In the genomic region with DNA sequence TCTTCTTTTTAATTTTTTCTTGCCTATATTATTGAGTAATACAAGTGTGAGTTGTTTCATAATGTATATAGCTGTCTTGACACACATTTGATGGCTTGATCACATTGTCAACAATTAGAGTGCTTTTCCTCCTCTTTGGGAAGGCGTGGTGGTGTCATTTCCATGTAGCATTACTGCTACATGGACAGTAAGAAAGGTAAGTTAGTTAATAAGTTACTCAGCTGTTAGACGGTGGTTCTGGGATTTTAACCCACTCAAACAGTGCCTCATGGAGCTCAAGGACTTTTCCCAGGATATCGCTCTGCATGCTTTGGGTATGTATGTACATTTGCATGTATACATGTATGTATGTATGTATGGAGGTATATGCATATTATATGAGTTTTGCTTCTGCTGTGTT, we compare ENCODE assay signal across 8 cellular contexts.
"Had no signal": no experiment of that assay in that cellular context is flagged by ENCODE, and none has a peak within 500 bp of the region (broad histone marks: within the 10 kb centered on the region; RNA-seq: fewer than 3 reads in every experiment).

No MANE protein-coding gene starts in this region.

- H3K4me3 Mint-ChIP-seq: GM23338, H9 had no signal

- H3K27ac Mint-ChIP-seq: GM23338, H9, IgD-negative memory B cell had no signal

- FAIRE-seq: H1, H54, HTR-8/SVneo had no signal

- DNase-seq: H9, HCEC 1CT, KBM-7 had no signal

- H3K36me3 Mint-ChIP-seq: IgD-negative memory B cell had no signal

- H3K9me3 Mint-ChIP-seq: H9 had no signal

- H3K4me3 ChIP-seq: GM23338 had no signal

- H3K4me1 Mint-ChIP-seq: GM23338, IgD-negative memory B cell had no signal
